Comparison of ENCODE assay signal across 1 cellular context in genomic region chr19:48815870-48816501, GRCh38.
TF ChIP-seq lines count a peak whose summit lies in the region.

No MANE protein-coding gene starts in this region.

TF ChIP-seq in GM12878, 131 proteins besides CTCF, POLR2A, EP300 and RAD21:
- TF ChIP-seq NR2C1 (IDR thresholded peaks at IDR 0.05) (no peak), IKZF1 (conservative IDR thresholded peaks at IDR 0.05) (peak; percentile 44), CREM (IDR thresholded peaks at IDR 0.05; ENCODE audit: low read depth) (no peak), DPF2 (IDR thresholded peaks at IDR 0.05) (no peak), ZNF217 (IDR thresholded peaks at IDR 0.05) (peak; percentile 18; the same call in 1 of the 2 replicates), GABPA (IDR thresholded peaks at IDR 0.05; ENCODE audit: low read depth) (no peak), WRNIP1 (IDR thresholded peaks at IDR 0.05; ENCODE audit: borderline replicate concordance, low read depth, low read length) (no peak), BRCA1 (IDR thresholded peaks at IDR 0.05; ENCODE audit: low read depth, low read length) (no peak), NR2F1 (conservative IDR thresholded peaks at IDR 0.05) (0 out of 2 replicates have a peak, but pooled peaks have one; percentile 44), RAD51 (IDR thresholded peaks at IDR 0.05) (peak; percentile 33; the same call in 1 of the 2 replicates), TBL1XR1 (IDR thresholded peaks at IDR 0.05; ENCODE audit: low read depth, low read length) (no peak), MTA2 (IDR thresholded peaks at IDR 0.05; ENCODE audit: low read depth) (0 out of 2 replicates have a peak, but pooled peaks have one; percentile 22), SMAD5 (IDR thresholded peaks at IDR 0.05; ENCODE audit: low read depth) (no peak), MXI1 (IDR thresholded peaks at IDR 0.05; ENCODE audit: low read depth, low read length) (no peak), IKZF2 (IDR thresholded peaks at IDR 0.05) (peak in 1 of 2 experiments; percentile 71; a peak in 2 of 4 replicates), EED (IDR thresholded peaks at IDR 0.05; ENCODE audit: low read depth) (peak; percentile 28; the same call in 1 of the 2 replicates), MTA3 (IDR thresholded peaks at IDR 0.05; ENCODE audit: borderline replicate concordance, low read length) (no peak), GATAD2B (conservative IDR thresholded peaks at IDR 0.05; ENCODE audit: low read depth) (no peak), NBN (IDR thresholded peaks at IDR 0.05) (peak; percentile 81), MLLT1 (IDR thresholded peaks at IDR 0.05) (peak; percentile 73; the same call in 1 of the 2 replicates), EZH2 (IDR thresholded peaks at IDR 0.05; ENCODE audit: borderline replicate concordance, control insufficient read depth, low read depth, low read length) (no peak), SREBF1 (IDR thresholded peaks at IDR 0.05; ENCODE audit: low read length) (no peak), SMARCA5 (IDR thresholded peaks at IDR 0.05) (peak; percentile 68; the same call in 1 of the 2 replicates), MYC (IDR thresholded peaks at IDR 0.05; ENCODE audit: insufficient read depth, insufficient read length, insufficient replicate concordance, low read length, severe bottlenecking) (no peak), ESRRA (IDR thresholded peaks at IDR 0.05; ENCODE audit: low read length) (peak; percentile 67; the same call in 1 of the 2 replicates), MAX (IDR thresholded peaks at IDR 0.05; ENCODE audit: low read depth, low read length) (no peak), SIX5 (IDR thresholded peaks at IDR 0.05; ENCODE audit: low read depth, low read length, severe bottlenecking) (no peak), ZNF687 (IDR thresholded peaks at IDR 0.05) (peak; percentile 26; the same call in 1 of the 2 replicates), ZNF384 (IDR thresholded peaks at IDR 0.05; ENCODE audit: borderline replicate concordance, low read depth, low read length) (peak; percentile 87), ATF3 (IDR thresholded peaks at IDR 0.05; ENCODE audit: borderline replicate concordance, extremely low read depth, low read depth, low read length) (no peak), HDAC6 (IDR thresholded peaks at IDR 0.05; ENCODE audit: unreplicated experiment) (no peak), NFYA (IDR thresholded peaks at IDR 0.05; ENCODE audit: borderline replicate concordance, low read depth, low read length) (no peak), BCL11A (IDR thresholded peaks at IDR 0.05; ENCODE audit: low read depth, low read length) (no peak), PAX5 (IDR thresholded peaks at IDR 0.05; ENCODE audit: borderline replicate concordance, low read depth, low read length) (no peak), CBFB (IDR thresholded peaks at IDR 0.05; ENCODE audit: low read depth) (no peak)
- TF ChIP-seq, protein P1, sequence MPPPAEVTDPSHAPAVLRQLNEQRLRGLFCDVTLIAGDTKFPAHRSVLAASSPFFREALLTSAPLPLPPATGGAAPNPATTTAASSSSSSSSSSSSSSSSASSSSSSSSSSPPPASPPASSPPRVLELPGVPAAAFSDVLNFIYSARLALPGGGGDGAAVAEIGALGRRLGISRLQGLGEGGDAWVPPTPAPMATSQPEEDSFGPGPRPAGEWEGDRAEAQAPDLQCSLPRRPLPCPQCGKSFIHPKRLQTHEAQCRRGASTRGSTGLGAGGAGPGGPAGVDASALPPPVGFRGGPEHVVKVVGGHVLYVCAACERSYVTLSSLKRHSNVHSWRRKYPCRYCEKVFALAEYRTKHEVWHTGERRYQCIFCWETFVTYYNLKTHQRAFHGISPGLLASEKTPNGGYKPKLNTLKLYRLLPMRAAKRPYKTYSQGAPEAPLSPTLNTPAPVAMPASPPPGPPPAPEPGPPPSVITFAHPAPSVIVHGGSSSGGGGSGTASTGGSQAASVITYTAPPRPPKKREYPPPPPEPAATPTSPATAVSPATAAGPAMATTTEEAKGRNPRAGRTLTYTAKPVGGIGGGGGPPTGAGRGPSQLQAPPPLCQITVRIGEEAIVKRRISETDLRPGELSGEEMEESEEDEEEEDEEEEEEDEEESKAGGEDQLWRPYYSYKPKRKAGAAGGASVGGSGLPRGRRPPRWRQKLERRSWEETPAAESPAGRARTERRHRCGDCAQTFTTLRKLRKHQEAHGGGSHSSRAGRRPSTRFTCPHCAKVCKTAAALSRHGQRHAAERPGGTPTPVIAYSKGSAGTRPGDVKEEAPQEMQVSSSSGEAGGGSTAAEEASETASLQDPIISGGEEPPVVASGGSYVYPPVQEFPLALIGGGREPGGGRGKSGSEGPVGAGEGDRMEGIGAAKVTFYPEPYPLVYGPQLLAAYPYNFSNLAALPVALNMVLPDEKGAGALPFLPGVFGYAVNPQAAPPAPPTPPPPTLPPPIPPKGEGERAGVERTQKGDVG (CRISPR knock-in tag; IDR thresholded peaks at IDR 0.05) = no peak
- TF ChIP-seq, protein P2, sequence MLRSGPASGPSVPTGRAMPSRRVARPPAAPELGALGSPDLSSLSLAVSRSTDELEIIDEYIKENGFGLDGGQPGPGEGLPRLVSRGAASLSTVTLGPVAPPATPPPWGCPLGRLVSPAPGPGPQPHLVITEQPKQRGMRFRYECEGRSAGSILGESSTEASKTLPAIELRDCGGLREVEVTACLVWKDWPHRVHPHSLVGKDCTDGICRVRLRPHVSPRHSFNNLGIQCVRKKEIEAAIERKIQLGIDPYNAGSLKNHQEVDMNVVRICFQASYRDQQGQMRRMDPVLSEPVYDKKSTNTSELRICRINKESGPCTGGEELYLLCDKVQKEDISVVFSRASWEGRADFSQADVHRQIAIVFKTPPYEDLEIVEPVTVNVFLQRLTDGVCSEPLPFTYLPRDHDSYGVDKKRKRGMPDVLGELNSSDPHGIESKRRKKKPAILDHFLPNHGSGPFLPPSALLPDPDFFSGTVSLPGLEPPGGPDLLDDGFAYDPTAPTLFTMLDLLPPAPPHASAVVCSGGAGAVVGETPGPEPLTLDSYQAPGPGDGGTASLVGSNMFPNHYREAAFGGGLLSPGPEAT (IDR thresholded peaks at IDR 0.05; ENCODE audit: low read depth) = peak; percentile 80
- TF ChIP-seq, protein P3, sequence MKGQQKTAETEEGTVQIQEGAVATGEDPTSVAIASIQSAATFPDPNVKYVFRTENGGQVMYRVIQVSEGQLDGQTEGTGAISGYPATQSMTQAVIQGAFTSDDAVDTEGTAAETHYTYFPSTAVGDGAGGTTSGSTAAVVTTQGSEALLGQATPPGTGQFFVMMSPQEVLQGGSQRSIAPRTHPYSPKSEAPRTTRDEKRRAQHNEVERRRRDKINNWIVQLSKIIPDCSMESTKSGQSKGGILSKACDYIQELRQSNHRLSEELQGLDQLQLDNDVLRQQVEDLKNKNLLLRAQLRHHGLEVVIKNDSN (IDR thresholded peaks at IDR 0.05; ENCODE audit: borderline replicate concordance, extremely low read length, insufficient read depth, low read depth, low read length) = no peak
- TF ChIP-seq, protein P4, sequence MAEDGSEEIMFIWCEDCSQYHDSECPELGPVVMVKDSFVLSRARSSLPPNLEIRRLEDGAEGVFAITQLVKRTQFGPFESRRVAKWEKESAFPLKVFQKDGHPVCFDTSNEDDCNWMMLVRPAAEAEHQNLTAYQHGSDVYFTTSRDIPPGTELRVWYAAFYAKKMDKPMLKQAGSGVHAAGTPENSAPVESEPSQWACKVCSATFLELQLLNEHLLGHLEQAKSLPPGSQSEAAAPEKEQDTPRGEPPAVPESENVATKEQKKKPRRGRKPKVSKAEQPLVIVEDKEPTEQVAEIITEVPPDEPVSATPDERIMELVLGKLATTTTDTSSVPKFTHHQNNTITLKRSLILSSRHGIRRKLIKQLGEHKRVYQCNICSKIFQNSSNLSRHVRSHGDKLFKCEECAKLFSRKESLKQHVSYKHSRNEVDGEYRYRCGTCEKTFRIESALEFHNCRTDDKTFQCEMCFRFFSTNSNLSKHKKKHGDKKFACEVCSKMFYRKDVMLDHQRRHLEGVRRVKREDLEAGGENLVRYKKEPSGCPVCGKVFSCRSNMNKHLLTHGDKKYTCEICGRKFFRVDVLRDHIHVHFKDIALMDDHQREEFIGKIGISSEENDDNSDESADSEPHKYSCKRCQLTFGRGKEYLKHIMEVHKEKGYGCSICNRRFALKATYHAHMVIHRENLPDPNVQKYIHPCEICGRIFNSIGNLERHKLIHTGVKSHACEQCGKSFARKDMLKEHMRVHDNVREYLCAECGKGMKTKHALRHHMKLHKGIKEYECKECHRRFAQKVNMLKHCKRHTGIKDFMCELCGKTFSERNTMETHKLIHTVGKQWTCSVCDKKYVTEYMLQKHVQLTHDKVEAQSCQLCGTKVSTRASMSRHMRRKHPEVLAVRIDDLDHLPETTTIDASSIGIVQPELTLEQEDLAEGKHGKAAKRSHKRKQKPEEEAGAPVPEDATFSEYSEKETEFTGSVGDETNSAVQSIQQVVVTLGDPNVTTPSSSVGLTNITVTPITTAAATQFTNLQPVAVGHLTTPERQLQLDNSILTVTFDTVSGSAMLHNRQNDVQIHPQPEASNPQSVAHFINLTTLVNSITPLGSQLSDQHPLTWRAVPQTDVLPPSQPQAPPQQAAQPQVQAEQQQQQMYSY (CRISPR knock-in tag; IDR thresholded peaks at IDR 0.05) = no peak
- TF ChIP-seq, protein P5, sequence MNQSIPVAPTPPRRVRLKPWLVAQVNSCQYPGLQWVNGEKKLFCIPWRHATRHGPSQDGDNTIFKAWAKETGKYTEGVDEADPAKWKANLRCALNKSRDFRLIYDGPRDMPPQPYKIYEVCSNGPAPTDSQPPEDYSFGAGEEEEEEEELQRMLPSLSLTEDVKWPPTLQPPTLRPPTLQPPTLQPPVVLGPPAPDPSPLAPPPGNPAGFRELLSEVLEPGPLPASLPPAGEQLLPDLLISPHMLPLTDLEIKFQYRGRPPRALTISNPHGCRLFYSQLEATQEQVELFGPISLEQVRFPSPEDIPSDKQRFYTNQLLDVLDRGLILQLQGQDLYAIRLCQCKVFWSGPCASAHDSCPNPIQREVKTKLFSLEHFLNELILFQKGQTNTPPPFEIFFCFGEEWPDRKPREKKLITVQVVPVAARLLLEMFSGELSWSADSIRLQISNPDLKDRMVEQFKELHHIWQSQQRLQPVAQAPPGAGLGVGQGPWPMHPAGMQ (IDR thresholded peaks at IDR 0.05; ENCODE audit: borderline replicate concordance) = no peak
- TF ChIP-seq, protein P6, sequence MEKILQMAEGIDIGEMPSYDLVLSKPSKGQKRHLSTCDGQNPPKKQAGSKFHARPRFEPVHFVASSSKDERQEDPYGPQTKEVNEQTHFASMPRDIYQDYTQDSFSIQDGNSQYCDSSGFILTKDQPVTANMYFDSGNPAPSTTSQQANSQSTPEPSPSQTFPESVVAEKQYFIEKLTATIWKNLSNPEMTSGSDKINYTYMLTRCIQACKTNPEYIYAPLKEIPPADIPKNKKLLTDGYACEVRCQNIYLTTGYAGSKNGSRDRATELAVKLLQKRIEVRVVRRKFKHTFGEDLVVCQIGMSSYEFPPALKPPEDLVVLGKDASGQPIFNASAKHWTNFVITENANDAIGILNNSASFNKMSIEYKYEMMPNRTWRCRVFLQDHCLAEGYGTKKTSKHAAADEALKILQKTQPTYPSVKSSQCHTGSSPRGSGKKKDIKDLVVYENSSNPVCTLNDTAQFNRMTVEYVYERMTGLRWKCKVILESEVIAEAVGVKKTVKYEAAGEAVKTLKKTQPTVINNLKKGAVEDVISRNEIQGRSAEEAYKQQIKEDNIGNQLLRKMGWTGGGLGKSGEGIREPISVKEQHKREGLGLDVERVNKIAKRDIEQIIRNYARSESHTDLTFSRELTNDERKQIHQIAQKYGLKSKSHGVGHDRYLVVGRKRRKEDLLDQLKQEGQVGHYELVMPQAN (conservative IDR thresholded peaks at IDR 0.05) = no peak
